In the genomic region with DNA sequence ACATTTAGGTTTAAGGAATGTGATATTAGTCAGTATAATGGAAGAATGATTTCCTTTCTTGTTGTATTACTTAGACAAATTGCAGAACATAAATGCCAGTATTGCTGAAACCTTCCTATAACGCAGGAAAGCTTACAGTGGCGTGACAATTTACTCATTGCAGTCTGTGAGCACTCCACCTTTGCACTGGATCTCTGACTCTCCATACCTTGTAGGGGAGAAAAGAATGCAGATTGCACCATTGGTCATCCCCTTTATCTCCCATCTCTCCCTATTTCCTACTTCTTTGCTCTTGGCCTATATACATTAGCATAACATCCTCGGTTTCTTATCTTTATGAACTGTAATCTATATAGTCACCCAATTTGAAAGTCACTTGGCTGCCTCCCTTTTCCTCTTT, we compare ENCODE assay signal across 8 cellular contexts. TPM values are rescaled to one million over a fixed set of nuclear protein-coding genes. Genes with fewer than 3 reads are reported as not detected.
"Had no signal": no experiment of that assay in that cellular context is flagged by ENCODE, and none has a peak within 500 bp of the region (broad histone marks: within the 10 kb centered on the region; RNA-seq: fewer than 3 reads in every experiment).

No MANE protein-coding gene starts in this region.

- ATAC-seq: HepG2, K562 had no signal

- H3K27ac Mint-ChIP-seq: IgD-negative memory B cell had no signal

- H3K4me3 ChIP-seq: K562 had no signal

- H3K4me1 Mint-ChIP-seq: IgD-negative memory B cell had no signal

- H3K4me2 ChIP-seq: KMS-11 had no signal

- H3K9ac ChIP-seq: KMS-11 had no signal

- H3K36me3 Mint-ChIP-seq: IgD-negative memory B cell had no signal

- H3K9me3 Mint-ChIP-seq: IgD-negative memory B cell had no signal

- DNase-seq: IMR-90, KBM-7, KG1 had no signal

- H3K4me3 Mint-ChIP-seq: IgD-negative memory B cell had no signal

- H3K27ac ChIP-seq: HL-60, KMS-11 had no signal

RNA-seq across cellular contexts. Expression of gene HYAL4, which starts 28.1 kb away (rescaled TPM):
- total RNA-seq: HepG2, IMR-90, K562 had no signal
- polyA plus RNA-seq: HepG2, IgD-negative memory B cell, IMR-90, K562 had no signal
